In the genomic region with DNA sequence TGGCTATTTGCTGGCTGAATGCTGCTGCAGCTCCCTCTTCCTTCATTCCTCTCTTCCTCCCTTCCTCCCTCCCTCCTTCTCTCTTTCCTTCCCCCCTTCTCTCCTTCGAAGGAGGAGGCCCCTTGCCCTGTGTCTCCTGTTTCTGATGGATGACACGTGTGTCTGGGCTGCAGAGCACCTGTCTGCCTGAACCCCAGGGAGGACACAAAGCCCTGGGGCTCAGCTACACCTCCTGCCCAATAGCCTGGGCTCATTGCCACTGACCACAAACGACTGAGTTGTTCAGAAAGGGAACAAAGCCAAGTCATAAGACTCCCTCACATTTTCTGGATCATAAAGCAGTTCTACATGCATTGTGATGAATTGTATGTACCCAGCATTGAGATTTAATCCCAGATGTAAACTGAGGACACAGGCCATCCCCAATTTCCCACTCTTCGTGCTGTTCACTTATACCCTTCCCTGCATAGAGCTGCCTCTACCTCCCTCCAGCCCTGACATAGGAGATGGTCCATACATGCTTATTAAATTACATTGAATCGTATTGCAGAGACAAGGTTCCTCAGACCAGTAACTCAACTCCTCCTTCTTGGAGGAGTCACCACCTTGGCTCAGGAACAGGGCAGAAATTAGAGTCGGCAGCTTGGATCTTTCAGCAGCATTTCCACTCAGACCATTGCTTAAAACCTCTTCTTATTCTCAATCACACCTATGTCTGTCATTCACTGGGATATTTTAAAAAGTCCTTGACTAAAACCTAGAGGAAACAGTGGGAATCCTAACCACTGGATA, we compare ENCODE assay signal across 1 cellular context.
TF ChIP-seq lines count a peak whose summit lies in the region.

No MANE protein-coding gene starts in this region.

TF ChIP-seq in IMR-90, 13 proteins besides CTCF, POLR2A, EP300 and RAD21 (continued from another document):
- no peak for TF ChIP-seq MAFK (IDR thresholded peaks at IDR 0.05; ENCODE audit: low read depth, low read length)
- no peak for TF ChIP-seq MXI1 (IDR thresholded peaks at IDR 0.05; ENCODE audit: borderline replicate concordance, low read depth, low read length)
- TF ChIP-seq CEBPB (IDR thresholded peaks at IDR 0.05; ENCODE audit: low read depth, low read length), result no peak
- no peak for TF ChIP-seq USF2 (IDR thresholded peaks at IDR 0.05; ENCODE audit: low read depth, low read length)
